ENCODE assay signal across 8 cellular contexts in genomic region chr7:155660059-155660757, GRCh38. TPM values are rescaled to one million over a fixed set of nuclear protein-coding genes. Genes with fewer than 3 reads are reported as not detected.
A peak's percentile ranks its signal among the peaks of the same experiment; 100 is the strongest.
DNase-seq lines count a peak whose midpoint lies in the region; ATAC-seq lines count a peak whose summit lies in the region.

No MANE protein-coding gene starts in this region.

- ATAC-seq in GM18517 (IDR thresholded peaks at IDR 0.05; ENCODE audit: unreplicated experiment) (peak; percentile 89), GM21526 (IDR thresholded peaks at IDR 0.05; ENCODE audit: low FRiP score, unreplicated experiment) (peak; percentile 77), HG03354 (IDR thresholded peaks at IDR 0.05; ENCODE audit: poor library complexity, severe bottlenecking, unreplicated experiment) (peak; percentile 79)

- DNase-seq in dermis blood vessel endothelial cell (peak; percentile 40), medulla oblongata (ENCODE audit: extremely low spot score) (no peak), NCI-H2171 treated with DMSO at 0.1 percent for 48 hours (lab: John Stamatoyannopoulos, UW) (no peak), anterior cingulate cortex (lab: John Stamatoyannopoulos, UW) (no peak), NCI-H146 treated with DMSO at 0.1 percent for 48 hours (lab: John Stamatoyannopoulos, UW; ENCODE audit: unreplicated experiment) (no peak)

RNA-seq across cellular contexts. Expression of gene RBM33, which starts 15.7 kb away (rescaled TPM):
- 23.1 and 31.3 TPM in 2 replicates for total RNA-seq in dermis blood vessel endothelial cell
